ENCODE assay signal across 25 cellular contexts in the genomic region with DNA sequence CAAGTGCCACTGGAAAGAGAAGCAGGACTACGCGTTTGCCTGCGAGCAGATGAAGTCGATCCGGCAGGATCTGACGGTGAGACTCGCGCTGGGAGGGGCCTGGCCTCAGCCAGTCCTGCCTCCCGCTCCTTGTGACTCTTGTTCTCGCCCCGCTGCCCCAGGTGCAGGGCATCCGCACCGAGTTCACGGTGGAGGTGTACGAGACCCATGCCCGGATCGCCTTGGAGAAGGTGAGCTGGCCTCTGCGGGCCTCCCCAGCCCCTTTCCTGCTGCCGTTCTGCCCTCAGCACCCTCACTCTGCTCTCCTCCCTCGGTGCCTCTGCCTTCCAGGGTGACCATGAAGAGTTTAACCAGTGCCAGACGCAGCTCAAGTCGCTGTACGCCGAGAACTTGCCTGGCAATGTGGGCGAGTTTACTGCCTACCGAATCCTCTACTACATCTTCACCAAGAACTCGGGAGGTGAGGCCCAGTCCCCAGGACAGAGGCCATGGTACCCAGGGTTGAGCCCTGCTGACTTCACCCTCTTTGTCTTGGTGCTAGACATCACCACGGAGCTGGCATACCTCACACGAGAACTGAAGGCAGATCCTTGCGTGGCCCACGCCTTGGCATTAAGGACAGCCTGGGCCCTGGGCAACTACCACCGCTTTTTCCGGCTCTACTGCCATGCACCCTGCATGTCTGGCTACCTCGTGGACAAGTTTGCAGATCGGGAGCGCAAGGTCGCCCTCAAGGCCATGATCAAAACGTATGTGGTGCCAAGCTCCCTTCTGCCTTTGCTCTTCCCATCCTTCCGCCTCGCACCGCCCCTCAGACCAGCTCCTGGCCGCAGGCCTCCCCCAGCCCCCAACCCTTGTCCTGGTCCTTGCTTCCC. TPM values are rescaled to one million over a fixed set of nuclear protein-coding genes. Genes with fewer than 3 reads are reported as not detected.
A peak's percentile ranks its signal among the peaks of the same experiment; 100 is the strongest.
DNase-seq lines count a peak whose midpoint lies in the region; ATAC-seq and TF ChIP-seq lines count a peak whose summit lies in the region.
"Had no signal": no experiment of that assay in that cellular context is flagged by ENCODE, and none has a peak within 500 bp of the region (broad histone marks: within the 10 kb centered on the region; RNA-seq: fewer than 3 reads in every experiment).

No MANE protein-coding gene starts in this region.

- CTCF ChIA-PET in activated naive CD4-positive, alpha-beta T cell treated with anti-CD3 and anti-CD28 coated beads for 36 hours (lab: Charles Lee), result no interaction called here

- no peaks in the 10 kb centered on the region for H3K4me1 ChIP-seq in smooth muscle cell (ENCODE audit: low read depth)
- H3K4me1 ChIP-seq: neural progenitor cell had no signal

- peaks cover 25% of the 10 kb centered on the region for H3K4me1 Mint-ChIP-seq in activated naive CD4-positive, alpha-beta T cell treated with anti-CD3 and anti-CD28 coated beads for 36 hours (ENCODE audit: low read depth)
- peaks cover 0 to 10% (median 8%) of the 10 kb centered on the region in 3 donors for H3K4me1 Mint-ChIP-seq in IgD-negative memory B cell
- peaks cover 59% of the 10 kb centered on the region for H3K4me1 Mint-ChIP-seq in dendritic cell treated with granulocyte-macrophage colony-stimulating factor and Interleukin-4, amounts not matched to agents 40 ng/mL and 50 ng/mL, for 4 days (ENCODE audit: low read depth)
- peaks cover 39% of the 10 kb centered on the region for H3K4me1 Mint-ChIP-seq in stimulated activated effector memory CD8-positive, alpha-beta T cell treated with anti-CD3 and anti-CD28 coated beads, Interleukin-12 subunit alpha, Interleukin-12 subunit beta, amount 100 ng/mL, for 72 hours

- no peak for DNase-seq in activated naive CD4-positive, alpha-beta T cell treated with anti-CD3 and anti-CD28 coated beads for 36 hours
- no peak for DNase-seq in activated naive CD4-positive, alpha-beta T cell treated with Interleukin-2 at 50 U/mL for 16 hours
- no peak for DNase-seq in stimulated activated effector memory CD8-positive, alpha-beta T cell treated with anti-CD3 and anti-CD28 coated beads, Interleukin-12 subunit alpha, Interleukin-12 subunit beta, amount 100 ng/mL, for 72 hours (ENCODE audit: low spot score in 2 of 2)
- DNase-seq in NCI-H2107 treated with DMSO at 0.1 percent for 48 hours (lab: John Stamatoyannopoulos, UW; ENCODE audit: unreplicated experiment) (no peak), smooth muscle cell (lab: John Stamatoyannopoulos, UW; ENCODE audit: unreplicated experiment) (no peak), NCI-H226 (no peak)
- DNase-seq: ACHN; activated CD4-positive, alpha-beta T cell treated with anti-CD3 and anti-CD28 coated beads, Interleukin-2, amount 10 ng/mL, durations not matched to agents 24 days and 14 days; activated CD8-positive, alpha-beta memory T cell treated with anti-CD3 and anti-CD28 coated beads, Interleukin-2, amount 50 U/mL, for 4 hours; activated naive CD4-positive, alpha-beta T cell; effector memory CD4-positive, alpha-beta T cell; GF-D8; NCI-H1694; NCI-H748 treated with DMSO at 0.1 percent for 48 hours; stimulated activated CD4-positive, alpha-beta T cell treated with anti-CD3 and anti-CD28 coated beads, Interleukin-4, amount 100 ng/mL, for 24 hours had no signal

- H3K36me3 Mint-ChIP-seq in activated naive CD4-positive, alpha-beta T cell treated with anti-CD3 and anti-CD28 coated beads for 36 hours (ENCODE audit: low read depth), result peaks cover 44% of the 10 kb centered on the region
- H3K36me3 Mint-ChIP-seq in IgD-negative memory B cell, result peaks cover 7% of the 10 kb centered on the region
- peaks cover 99% of the 10 kb centered on the region for H3K36me3 Mint-ChIP-seq in dendritic cell treated with granulocyte-macrophage colony-stimulating factor and Interleukin-4, amounts not matched to agents 40 ng/mL and 50 ng/mL, for 4 days (ENCODE audit: low read depth)
- H3K36me3 Mint-ChIP-seq in stimulated activated effector memory CD8-positive, alpha-beta T cell treated with anti-CD3 and anti-CD28 coated beads, Interleukin-12 subunit alpha, Interleukin-12 subunit beta, amount 100 ng/mL, for 72 hours, result peaks cover 96% of the 10 kb centered on the region

- WGBS in smooth muscle cell (ENCODE audit: low lambda C conversion rate), result 97% methylated on average over 38 of the region's 42 CpGs

- peaks cover 10% of the 10 kb centered on the region for H3K36me3 ChIP-seq in smooth muscle cell (ENCODE audit: low read depth)
- H3K36me3 ChIP-seq: neural progenitor cell had no signal

- H3K27ac ChIP-seq in smooth muscle cell (ENCODE audit: low read depth), result no peak overlapping the region
- H3K27ac ChIP-seq: C4-2B, neural progenitor cell, vagina had no signal

- H4K20me1 ChIP-seq in smooth muscle cell (ENCODE audit: low read depth), result peaks cover 100% of the 10 kb centered on the region

- H3K4me3 Mint-ChIP-seq in activated naive CD4-positive, alpha-beta T cell treated with anti-CD3 and anti-CD28 coated beads for 36 hours, result no peak overlapping the region
- H3K4me3 Mint-ChIP-seq in IgD-negative memory B cell, result peak overlapping the region in 2 of 4 donors; percentile 8 to 54
- no peak overlapping the region for H3K4me3 Mint-ChIP-seq in dendritic cell treated with granulocyte-macrophage colony-stimulating factor and Interleukin-4, amounts not matched to agents 40 ng/mL and 50 ng/mL, for 4 days
- H3K4me3 Mint-ChIP-seq in stimulated activated effector memory CD8-positive, alpha-beta T cell treated with anti-CD3 and anti-CD28 coated beads, Interleukin-12 subunit alpha, Interleukin-12 subunit beta, amount 100 ng/mL, for 72 hours, result no peak overlapping the region
- H3K4me3 Mint-ChIP-seq: activated CD4-positive, alpha-beta T cell treated with anti-CD3 and anti-CD28 coated beads, Interleukin-2, amount 10 ng/mL, durations not matched to agents 24 days and 14 days; mesothelial cell of epicardium had no signal

- no peak overlapping the region for H3K4me2 ChIP-seq in smooth muscle cell
- H3K4me2 ChIP-seq: neural progenitor cell had no signal

- no peak overlapping the region for H2AFZ ChIP-seq in smooth muscle cell (ENCODE audit: low read depth)
- H2AFZ ChIP-seq: neural progenitor cell had no signal

- intact Hi-C loops in activated naive CD4-positive, alpha-beta T cell treated with anti-CD3 and anti-CD28 coated beads for 36 hours (cut with micrococcal nuclease), result loop anchor here (2.0 kb wide), 1 partner anchor 593 kb away; no protein-coding TSS in a partner anchor
- intact Hi-C loops in dendritic cell treated with granulocyte-macrophage colony-stimulating factor and Interleukin-4, amounts not matched to agents 40 ng/mL and 50 ng/mL, for 4 days (cut with micrococcal nuclease), result no loop called here

- H3K9me3 ChIP-seq in smooth muscle cell (replicated peaks; ENCODE audit: low read depth), result no peaks in the 10 kb centered on the region
- H3K9me3 ChIP-seq: spleen, vagina had no signal

- TF ChIP-seq CTCF in smooth muscle cell (IDR thresholded peaks at IDR 0.05; ENCODE audit: borderline replicate concordance, insufficient read depth, poor library complexity, severe bottlenecking), result no peak

- H3K27me3 Mint-ChIP-seq in activated naive CD4-positive, alpha-beta T cell treated with anti-CD3 and anti-CD28 coated beads for 36 hours (ENCODE audit: low read depth), result no peaks in the 10 kb centered on the region
- no peaks in the 10 kb centered on the region for H3K27me3 Mint-ChIP-seq in IgD-negative memory B cell
- no peaks in the 10 kb centered on the region for H3K27me3 Mint-ChIP-seq in dendritic cell treated with granulocyte-macrophage colony-stimulating factor and Interleukin-4, amounts not matched to agents 40 ng/mL and 50 ng/mL, for 4 days
- H3K27me3 Mint-ChIP-seq: activated CD4-positive, alpha-beta T cell treated with anti-CD3 and anti-CD28 coated beads, Interleukin-2, amount 10 ng/mL, durations not matched to agents 24 days and 14 days had no signal

- H3K79me2 ChIP-seq in smooth muscle cell (ENCODE audit: low read depth), result peaks cover 58% of the 10 kb centered on the region

- H3F3A ChIP-seq in smooth muscle cell (ENCODE audit: low read depth), result peaks cover 29% of the 10 kb centered on the region

- ATAC-seq in stimulated activated effector memory CD8-positive, alpha-beta T cell treated with anti-CD3 and anti-CD28 coated beads, Interleukin-12 subunit alpha, Interleukin-12 subunit beta, amount 100 ng/mL, for 72 hours, result no peak

- H3K9me3 Mint-ChIP-seq in activated naive CD4-positive, alpha-beta T cell treated with anti-CD3 and anti-CD28 coated beads for 36 hours, result no peaks in the 10 kb centered on the region
- no peaks in the 10 kb centered on the region for H3K9me3 Mint-ChIP-seq in IgD-negative memory B cell
- no peaks in the 10 kb centered on the region for H3K9me3 Mint-ChIP-seq in dendritic cell treated with granulocyte-macrophage colony-stimulating factor and Interleukin-4, amounts not matched to agents 40 ng/mL and 50 ng/mL, for 4 days
- no peaks in the 10 kb centered on the region for H3K9me3 Mint-ChIP-seq in stimulated activated effector memory CD8-positive, alpha-beta T cell treated with anti-CD3 and anti-CD28 coated beads, Interleukin-12 subunit alpha, Interleukin-12 subunit beta, amount 100 ng/mL, for 72 hours
- H3K9me3 Mint-ChIP-seq: activated CD4-positive, alpha-beta T cell treated with anti-CD3 and anti-CD28 coated beads, Interleukin-2, amount 10 ng/mL, durations not matched to agents 24 days and 14 days; mesothelial cell of epicardium; neural progenitor cell had no signal

- no peak overlapping the region for H3K9ac ChIP-seq in smooth muscle cell (ENCODE audit: low read depth)
- H3K9ac ChIP-seq: neural progenitor cell had no signal

- no peaks in the 10 kb centered on the region for H3K27me3 ChIP-seq in smooth muscle cell (ENCODE audit: low read depth)
- H3K27me3 ChIP-seq: neural progenitor cell, spleen, vagina had no signal

- H3K4me3 ChIP-seq in smooth muscle cell, result no peak overlapping the region
- H3K4me3 ChIP-seq: neural progenitor cell, spleen, vagina had no signal

- peak overlapping the region; percentile 54 for H3K27ac Mint-ChIP-seq in activated naive CD4-positive, alpha-beta T cell treated with anti-CD3 and anti-CD28 coated beads for 36 hours
- peak overlapping the region in 2 of 3 donors; percentile 76 to 78 for H3K27ac Mint-ChIP-seq in IgD-negative memory B cell
- H3K27ac Mint-ChIP-seq in dendritic cell treated with granulocyte-macrophage colony-stimulating factor and Interleukin-4, amounts not matched to agents 40 ng/mL and 50 ng/mL, for 4 days, result peak overlapping the region; percentile 8
- H3K27ac Mint-ChIP-seq in stimulated activated effector memory CD8-positive, alpha-beta T cell treated with anti-CD3 and anti-CD28 coated beads, Interleukin-12 subunit alpha, Interleukin-12 subunit beta, amount 100 ng/mL, for 72 hours, result peak overlapping the region; percentile 89
- H3K27ac Mint-ChIP-seq: activated CD4-positive, alpha-beta T cell treated with anti-CD3 and anti-CD28 coated beads, Interleukin-2, amount 10 ng/mL, durations not matched to agents 24 days and 14 days; mesothelial cell of epicardium; neural progenitor cell had no signal

RNA-seq across cellular contexts. Expression of a gene that starts 5.6 kb away (rescaled TPM):
- 1 to 10 TPM; 5.7 to 7.1 TPM for total RNA-seq in activated naive CD4-positive, alpha-beta T cell treated with anti-CD3 and anti-CD28 coated beads for 36 hours
- polyA plus RNA-seq in IgD-negative memory B cell (not detected), smooth muscle cell (0.57 and 1.3 TPM in 2 replicates)
- total RNA-seq in smooth muscle cell, result 1.7 and 4.1 TPM in 2 replicates

RNA-seq across cellular contexts. Expression of a gene that starts 9.0 kb away (rescaled TPM):
- 100 to 1,000 TPM; 171 to 175 TPM for total RNA-seq in activated naive CD4-positive, alpha-beta T cell treated with anti-CD3 and anti-CD28 coated beads for 36 hours
- polyA plus RNA-seq in IgD-negative memory B cell, result 11.4 TPM
- 32.9 and 39.2 TPM in 2 replicates for total RNA-seq in smooth muscle cell
- polyA plus RNA-seq in smooth muscle cell, result 27.6 and 60.1 TPM in 2 replicates

RNA-seq across cellular contexts. Expression of a gene that starts 15.1 kb away (rescaled TPM):
- total RNA-seq in activated naive CD4-positive, alpha-beta T cell treated with anti-CD3 and anti-CD28 coated beads for 36 hours, result not detected
- not detected for polyA plus RNA-seq in IgD-negative memory B cell
- total RNA-seq in smooth muscle cell, result 33.6 and 74.0 TPM in 2 replicates
- polyA plus RNA-seq in smooth muscle cell, result 94.1 and 99.8 TPM in 2 replicates

RNA-seq across cellular contexts. Expression of a gene that starts 42.7 kb away (rescaled TPM):
- total RNA-seq in activated naive CD4-positive, alpha-beta T cell treated with anti-CD3 and anti-CD28 coated beads for 36 hours, result not detected
- polyA plus RNA-seq in IgD-negative memory B cell, result 0.16 TPM
- total RNA-seq in smooth muscle cell, result 0.40 and 2.6 TPM in 2 replicates
- 0.65 and 2.1 TPM in 2 replicates for polyA plus RNA-seq in smooth muscle cell
- total RNA-seq: fibroblast of lung had no signal
- polyA plus RNA-seq: fibroblast of lung had no signal

RNA-seq across cellular contexts. Expression of a gene that starts 44.6 kb away (rescaled TPM):
- total RNA-seq in activated naive CD4-positive, alpha-beta T cell treated with anti-CD3 and anti-CD28 coated beads for 36 hours, result under 1 TPM; 0.45 to 0.69 TPM
- 0.99 TPM for polyA plus RNA-seq in IgD-negative memory B cell
- total RNA-seq in smooth muscle cell, result not detected in 2 replicates
- not detected in 2 replicates for polyA plus RNA-seq in smooth muscle cell
- total RNA-seq: fibroblast of lung, mesothelial cell of epicardium, Right ventricle myocardium superior, subcutaneous adipose tissue, vagina had no signal
- polyA plus RNA-seq: fibroblast of lung had no signal

Comparison
In these comparisons a context has a peak if more than half of its experiments do, and no peak if none do; other contexts are left out.
1. H3K27ac Mint-ChIP-seq: peak in every context shown above with its lines; median percentile 89 in stimulated activated effector memory CD8-positive, alpha-beta T cell treated with anti-CD3 and anti-CD28 coated beads, Interleukin-12 subunit alpha, Interleukin-12 subunit beta, amount 100 ng/mL, for 72 hours; 77 in IgD-negative memory B cell; 54 in activated naive CD4-positive, alpha-beta T cell treated with anti-CD3 and anti-CD28 coated beads for 36 hours; 8 in dendritic cell treated with granulocyte-macrophage colony-stimulating factor and Interleukin-4, amounts not matched to agents 40 ng/mL and 50 ng/mL, for 4 days.
2. RNA of a gene that starts 15.1 kb away (total RNA-seq): 33.6 to 74.0 TPM in smooth muscle cell; not detected in activated naive CD4-positive, alpha-beta T cell treated with anti-CD3 and anti-CD28 coated beads for 36 hours; every median in the first group is over 10 times any median in the second.